ENCODE assay signal across 23 cellular contexts in genomic region chr11:75286826-75287465, GRCh38. TPM values are rescaled to one million over a fixed set of nuclear protein-coding genes. Genes with fewer than 3 reads are reported as not detected.
DNase-seq lines count a peak whose midpoint lies in the region; ATAC-seq and TF ChIP-seq lines count a peak whose summit lies in the region.
"Had no signal": no experiment of that assay in that cellular context is flagged by ENCODE, and none has a peak within 500 bp of the region (broad histone marks: within the 10 kb centered on the region; RNA-seq: fewer than 3 reads in every experiment).

No MANE protein-coding gene starts in this region.

- H3K9me3 ChIP-seq in right atrium auricular region (no peaks in the 10 kb centered on the region), testis (no peaks in the 10 kb centered on the region)
- H3K9me3 ChIP-seq: pancreas had no signal

- peak overlapping the region; percentile 58 for H3K27ac Mint-ChIP-seq in activated T-helper 17 cell treated with anti-CD3 and anti-CD28 coated beads, Interleukin-2, amount 50 U/mL, for 72 hours
- H3K27ac Mint-ChIP-seq: activated B cell treated with CpG ODN at 0.5 μM for 24 hours had no signal

- H3K4me1 Mint-ChIP-seq in activated T-helper 17 cell treated with anti-CD3 and anti-CD28 coated beads, Interleukin-2, amount 50 U/mL, for 72 hours: no peaks in the 10 kb centered on the region
- H3K4me1 Mint-ChIP-seq: activated B cell treated with CpG ODN at 0.5 μM for 24 hours, naive B cell had no signal

- H3K4me3 ChIP-seq in right atrium auricular region (no peak overlapping the region), fibroblast of the aortic adventitia (ENCODE audit: low read depth, low read length) (no peak overlapping the region), testis (no peak overlapping the region)
- H3K4me3 ChIP-seq: pancreas, SK-N-MC had no signal

- H3K36me3 Mint-ChIP-seq in activated T-helper 17 cell treated with anti-CD3 and anti-CD28 coated beads, Interleukin-2, amount 50 U/mL, for 72 hours (ENCODE audit: low read depth): peaks cover 5% of the 10 kb centered on the region
- H3K36me3 Mint-ChIP-seq: naive B cell had no signal

- H3K9me3 Mint-ChIP-seq in activated T-helper 17 cell treated with anti-CD3 and anti-CD28 coated beads, Interleukin-2, amount 50 U/mL, for 72 hours: no peaks in the 10 kb centered on the region
- H3K9me3 Mint-ChIP-seq: activated B cell treated with CpG ODN at 0.5 μM for 24 hours; activated T-cell treated with anti-CD3 and anti-CD28 coated beads, Interleukin-2, amount 50 U/mL, for 4 hours; naive B cell had no signal

- H3K36me3 ChIP-seq in right atrium auricular region (peaks cover 6% of the 10 kb centered on the region), testis (ENCODE audit: low read depth, missing control alignments) (no peaks in the 10 kb centered on the region)

- peak; percentile 28 for DNase-seq in left ventricle myocardium superior
- no peak for DNase-seq in right atrium auricular region (ENCODE audit: low spot score)
- DNase-seq in fibroblast of the aortic adventitia (ENCODE audit: low read depth): peak; percentile 8
- DNase-seq in testis: no peak
- DNase-seq in NCI-H1048 (lab: John Stamatoyannopoulos, UW): no peak
- DNase-seq: ACHN; activated B cell treated with CpG ODN at 0.5 μM for 24 hours; activated naive CD4-positive, alpha-beta T cell treated with anti-CD3 and anti-CD28 coated beads, Interleukin-2, amount 50 U/mL, for 16 hours; activated T-cell treated with anti-CD3 and anti-CD28 coated beads, Interleukin-2, amount 50 U/mL, for 4 hours; C1 segment of cervical spinal cord; mesendoderm; naive B cell; NCI-H1694; NCI-H2171; NCI-H526; pancreas had no signal

- no peak for ATAC-seq in left ventricle myocardium superior
- no peak for ATAC-seq in activated T-helper 17 cell treated with anti-CD3 and anti-CD28 coated beads, Interleukin-2, amount 50 U/mL, for 72 hours (replicated peaks)
- no peak for ATAC-seq in GM18907 (IDR thresholded peaks at IDR 0.05; ENCODE audit: unreplicated experiment)
- ATAC-seq in HG03108 (IDR thresholded peaks at IDR 0.05; ENCODE audit: unreplicated experiment): no peak
- ATAC-seq: activated T-cell treated with anti-CD3 and anti-CD28 coated beads, Interleukin-2, amount 50 U/mL, for 4 hours; pancreas; sciatic nerve had no signal

- intact Hi-C loops in left ventricle myocardium superior (cut with micrococcal nuclease) (no loop called here), testis (cut with DNase I; ENCODE audit: low total_unique reads) (loop anchor here (10.0 kb wide), 1 partner anchor 98 kb away; no protein-coding TSS in a partner anchor)

- H3K4me3 Mint-ChIP-seq in activated T-helper 17 cell treated with anti-CD3 and anti-CD28 coated beads, Interleukin-2, amount 50 U/mL, for 72 hours: no peak overlapping the region
- H3K4me3 Mint-ChIP-seq: activated B cell treated with CpG ODN at 0.5 μM for 24 hours; activated T-cell treated with anti-CD3 and anti-CD28 coated beads, Interleukin-2, amount 50 U/mL, for 4 hours; naive B cell had no signal

- no peaks in the 10 kb centered on the region for H3K27me3 ChIP-seq in right atrium auricular region
- no peaks in the 10 kb centered on the region for H3K27me3 ChIP-seq in testis
- H3K27me3 ChIP-seq: pancreas had no signal

- no peak for TF ChIP-seq CTCF in right atrium auricular region (IDR thresholded peaks at IDR 0.05)
- TF ChIP-seq CTCF in fibroblast of the aortic adventitia (IDR thresholded peaks at IDR 0.05; ENCODE audit: insufficient read depth, low read length): no peak
- TF ChIP-seq CTCF in testis (IDR thresholded peaks at IDR 0.05): no peak

- no peaks in the 10 kb centered on the region for H3K27me3 Mint-ChIP-seq in activated T-helper 17 cell treated with anti-CD3 and anti-CD28 coated beads, Interleukin-2, amount 50 U/mL, for 72 hours

- H3K4me1 ChIP-seq in right atrium auricular region (no peaks in the 10 kb centered on the region), testis (no peaks in the 10 kb centered on the region)
- H3K4me1 ChIP-seq: pancreas had no signal

- H3K27ac ChIP-seq in right atrium auricular region: no peak overlapping the region
- no peak overlapping the region for H3K27ac ChIP-seq in testis
- H3K27ac ChIP-seq: KMS-11, pancreas, SK-N-MC had no signal

- TF ChIP-seq POLR2A in testis (IDR thresholded peaks at IDR 0.05): no peak

- 81 to 82% methylated on average over 13 to 14 of the region's 14 CpGs for WGBS in testis, 2 donors

RNA-seq across cellular contexts. Expression of gene TPBGL, which starts 46.4 kb away (rescaled TPM):
- total RNA-seq in left ventricle myocardium superior (not detected), right atrium auricular region (under 1 TPM; 0.12 to 0.15 TPM), fibroblast of the aortic adventitia (ENCODE audit: low replicate concordance) (0.08 TPM in 1 of 2 replicates, not detected in the other), testis (10 to 100 TPM in 1 of 2 donors, 1 to 10 TPM in 1; 8.1 to 15.4 TPM)
- under 1 TPM; 0.26 to 0.40 TPM for total RNA-seq in activated T-helper 17 cell treated with anti-CD3 and anti-CD28 coated beads, Interleukin-2, amount 50 U/mL, for 72 hours
- 10.0 TPM for polyA plus RNA-seq in testis (ENCODE audit: insufficient read depth, low read depth, low replicate concordance)
- total RNA-seq: activated B cell treated with CpG ODN at 0.5 μM for 24 hours, urinary bladder had no signal

Comparison
In these comparisons a context has a peak if more than half of its experiments do, and no peak if none do; other contexts are left out.
1. DNase-seq: peak in left ventricle myocardium superior (single experiment) and fibroblast of the aortic adventitia (single experiment); none in right atrium auricular region (single experiment), testis (single experiment) and NCI-H1048 (single experiment).